Comparison of ENCODE assay signal across 8 cellular contexts in the genomic region with DNA sequence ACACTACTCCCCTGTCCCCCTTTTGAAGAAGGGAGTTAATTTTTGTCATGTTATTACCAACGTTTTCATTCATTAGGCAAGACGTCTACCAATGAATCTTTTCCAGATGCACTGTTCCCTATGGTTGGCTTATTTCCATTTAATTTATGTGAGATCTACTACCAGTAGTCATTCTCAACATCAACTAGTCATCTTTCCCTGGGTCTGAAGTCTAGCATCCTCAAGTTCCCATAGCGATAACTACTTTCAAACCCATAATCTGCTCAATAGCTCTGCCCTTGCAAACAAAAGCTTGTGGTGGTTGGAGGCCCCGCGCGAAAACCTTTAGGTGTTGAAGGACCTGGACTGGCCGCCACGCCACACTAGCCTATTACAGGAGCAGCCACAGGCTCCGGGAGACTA. TPM values are rescaled to one million over a fixed set of nuclear protein-coding genes. Genes with fewer than 3 reads are reported as not detected.
A peak's percentile ranks its signal among the peaks of the same experiment; 100 is the strongest.
DNase-seq lines count a peak whose midpoint lies in the region; ATAC-seq, FAIRE-seq and TF ChIP-seq lines count a peak whose summit lies in the region.

No MANE protein-coding gene starts in this region.

- 0 to 2% methylated on average over 4 to 9 of the region's 9 CpGs for WGBS in esophagus squamous epithelium, 2 donors

- TF ChIP-seq CTCF in HFF-Myc (IDR thresholded peaks at IDR 0.05; ENCODE audit: low read depth, low read length, missing control alignments) (no peak), esophagus squamous epithelium (IDR thresholded peaks at IDR 0.05) (no peak), parathyroid adenoma (IDR thresholded peaks at IDR 0.05) (no peak)

- peaks cover 0 to 13% of the 10 kb centered on the region in 2 donors for H3K36me3 Mint-ChIP-seq in CD4-positive, alpha-beta memory T cell

- intact Hi-C loops in CD4-positive, alpha-beta memory T cell (cut with micrococcal nuclease): no loop called here
- intact Hi-C loops in esophagus squamous epithelium (cut with DNase I): no loop called here

- H3K4me1 Mint-ChIP-seq in CD4-positive, alpha-beta memory T cell: peaks cover 23 to 57% (median 36%) of the 10 kb centered on the region in 4 donors

- H3K9ac ChIP-seq in SK-N-MC (ENCODE audit: insufficient read length) (peak overlapping the region; percentile 80), parathyroid adenoma (no peak overlapping the region)

- peaks cover 26% of the 10 kb centered on the region for H3K4me1 ChIP-seq in CD4-positive, alpha-beta memory T cell (ENCODE audit: insufficient read depth, low read length)
- peaks cover 0 to 37% (median 0%) of the 10 kb centered on the region in 3 donors for H3K4me1 ChIP-seq in esophagus squamous epithelium
- H3K4me1 ChIP-seq in parathyroid adenoma: no peaks in the 10 kb centered on the region

- no peaks in the 10 kb centered on the region for H3K36me3 ChIP-seq in CD4-positive, alpha-beta memory T cell (ENCODE audit: insufficient read depth, low read length)
- H3K36me3 ChIP-seq in SK-N-MC (ENCODE audit: insufficient read depth, low read length) (peaks cover 8% of the 10 kb centered on the region), esophagus squamous epithelium (no peaks in the 10 kb centered on the region), parathyroid adenoma (ENCODE audit: control insufficient read depth, insufficient read depth, low read length) (no peaks in the 10 kb centered on the region)

- CTCF ChIA-PET in CD4-positive, alpha-beta memory T cell (lab: Charles Lee; ENCODE audit: partially characterized antibody): interaction anchor here (0.6 to 6.4 kb wide), 9 partner anchors 11 to 402 kb away, joined by 3 to 81 read pairs (median 8); partner anchors contain the start of genes AASDH and SRP72

- no peaks in the 10 kb centered on the region for H3K79me2 ChIP-seq in parathyroid adenoma

- H3K27me3 ChIP-seq in CD4-positive, alpha-beta memory T cell (ENCODE audit: insufficient read depth, low read length): no peaks in the 10 kb centered on the region
- H3K27me3 ChIP-seq in esophagus squamous epithelium: no peaks in the 10 kb centered on the region
- H3K27me3 ChIP-seq in parathyroid adenoma (ENCODE audit: control insufficient read depth, insufficient read depth, low read length): no peaks in the 10 kb centered on the region

- H2AFZ ChIP-seq in parathyroid adenoma: peak overlapping the region; percentile 90

- peak overlapping the region; percentile 100 for H3K4me2 ChIP-seq in parathyroid adenoma (ENCODE audit: low read length)

- peak overlapping the region; percentile 90 to 99 (median 94) for H3K4me3 Mint-ChIP-seq in CD4-positive, alpha-beta memory T cell

- H3K9me3 ChIP-seq in CD4-positive, alpha-beta memory T cell (ENCODE audit: control insufficient read depth in 1 of 2, low read length in 2 of 2): no peaks in the 10 kb centered on the region
- no peaks in the 10 kb centered on the region for H3K9me3 ChIP-seq in SK-N-MC (ENCODE audit: low read depth, low read length)
- no peaks in the 10 kb centered on the region for H3K9me3 ChIP-seq in esophagus squamous epithelium
- no peaks in the 10 kb centered on the region for H3K9me3 ChIP-seq in parathyroid adenoma (ENCODE audit: control insufficient read depth, low read length)

- FAIRE-seq in H54 (lab: Jason Lieb, UNC): no peak

- H3K27ac ChIP-seq in CD4-positive, alpha-beta memory T cell (ENCODE audit: low read depth, low read length): peak overlapping the region; percentile 61
- H3K27ac ChIP-seq in SK-N-MC: no peak overlapping the region
- peak overlapping the region; percentile 81 to 99 (median 96) for H3K27ac ChIP-seq in esophagus squamous epithelium
- H3K27ac ChIP-seq in parathyroid adenoma: peak overlapping the region; percentile 97

- H3K9me3 Mint-ChIP-seq in CD4-positive, alpha-beta memory T cell: peaks cover 0 to 4% (median 0%) of the 10 kb centered on the region in 8 donors

- H3K27me3 Mint-ChIP-seq in CD4-positive, alpha-beta memory T cell: peaks cover 0 to 2% of the 10 kb centered on the region in 2 donors

- peak overlapping the region; percentile 73 to 82 for H3K4me3 ChIP-seq in CD4-positive, alpha-beta memory T cell (ENCODE audit: low read length in 2 of 2)
- H3K4me3 ChIP-seq in HFF-Myc (replicated peaks; ENCODE audit: low read depth, low read length): peak overlapping the region; percentile 98
- peak overlapping the region; percentile 90 for H3K4me3 ChIP-seq in SK-N-MC
- peak overlapping the region; percentile 73 to 89 (median 78) for H3K4me3 ChIP-seq in esophagus squamous epithelium
- peak overlapping the region; percentile 98 for H3K4me3 ChIP-seq in parathyroid adenoma (ENCODE audit: low read depth, low read length)

- no peak for ATAC-seq in GM19035 (IDR thresholded peaks at IDR 0.05; ENCODE audit: unreplicated experiment)

- TF ChIP-seq POLR2A in esophagus squamous epithelium (IDR thresholded peaks at IDR 0.05) (no peak), H54 (IDR thresholded peaks at IDR 0.05; ENCODE audit: low read depth, low read length) (no peak)

- POLR2A ChIA-PET in CD4-positive, alpha-beta memory T cell (lab: Charles Lee; ENCODE audit: partially characterized antibody): interaction anchor here (2.2 to 5.0 kb wide), 10 partner anchors 9 to 543 kb away, joined by 16 to 93 read pairs (median 37); partner anchors contain the start of genes AASDH, CEP135, NOA1 and POLR2B

- peak overlapping the region; percentile 22 to 98 (median 96) for H3K27ac Mint-ChIP-seq in CD4-positive, alpha-beta memory T cell

- peak in 1 of 5 donors; percentile 27 for DNase-seq in CD4-positive, alpha-beta memory T cell
- no peak for DNase-seq in HFF-Myc (ENCODE audit: extremely low read depth, low read depth)
- DNase-seq in SK-N-MC (ENCODE audit: low read depth, low spot score): no peak
- DNase-seq in esophagus squamous epithelium (lab: John Stamatoyannopoulos, UW): no peak
- no peak for DNase-seq in NAMALWA (ENCODE audit: low spot score)
- no peak for DNase-seq in H54 (ENCODE audit: insufficient read length, low spot score)

RNA-seq across cellular contexts. Expression of gene PPAT, which starts 0.8 kb away (rescaled TPM):
- 10 to 100 TPM; 15.1 to 15.7 TPM for total RNA-seq in CD4-positive, alpha-beta memory T cell
- 10 to 100 TPM in 1 of 2 donors, 1 to 10 TPM in 1; 7.0 to 11.6 TPM for polyA plus RNA-seq in CD4-positive, alpha-beta memory T cell
- 10 to 100 TPM in 1 of 4 donors, 1 to 10 TPM in 3; 4.5 to 11.4 (median 9.3) TPM for total RNA-seq in esophagus squamous epithelium

RNA-seq across cellular contexts. Expression of gene PAICS, which starts 1.5 kb away (rescaled TPM):
- 10 to 100 TPM; 21.7 to 24.5 TPM for total RNA-seq in CD4-positive, alpha-beta memory T cell
- 10 to 100 TPM; 23.8 to 42.4 TPM for polyA plus RNA-seq in CD4-positive, alpha-beta memory T cell
- total RNA-seq in esophagus squamous epithelium: 10 to 100 TPM; 29.5 to 67.0 (median 58.5) TPM

RNA-seq across cellular contexts. Expression of gene SRP72, which starts 32.8 kb away (rescaled TPM):
- total RNA-seq in CD4-positive, alpha-beta memory T cell: 100 to 1,000 TPM; 104 to 107 TPM
- 100 to 1,000 TPM; 148 to 165 TPM for polyA plus RNA-seq in CD4-positive, alpha-beta memory T cell
- total RNA-seq in esophagus squamous epithelium: 10 to 100 TPM; 36.4 to 78.8 (median 60.1) TPM

RNA-seq across cellular contexts. Expression of gene AASDH, which starts 47.3 kb away (rescaled TPM):
- 10 to 100 TPM; 19.2 to 23.7 TPM for total RNA-seq in CD4-positive, alpha-beta memory T cell
- 10 to 100 TPM; 19.4 to 20.0 TPM for polyA plus RNA-seq in CD4-positive, alpha-beta memory T cell
- 10 to 100 TPM in 1 of 4 donors, 1 to 10 TPM in 3; 4.6 to 10.7 (median 7.0) TPM for total RNA-seq in esophagus squamous epithelium
